Comparison of ENCODE assay signal across 8 cellular contexts in genomic region chr17:65794572-65794971, GRCh38.
DNase-seq lines count a peak whose midpoint lies in the region; ATAC-seq and TF ChIP-seq lines count a peak whose summit lies in the region.

No MANE protein-coding gene starts in this region.

- H2AFZ ChIP-seq in H9 (ENCODE audit: low read length), result no peak overlapping the region

- no peaks in the 10 kb centered on the region for H3K79me2 ChIP-seq in H9 (ENCODE audit: insufficient read depth, low read length)

- H2AK5ac ChIP-seq in H9 (ENCODE audit: insufficient read length, low read length), result no peak overlapping the region

- H3K4me2 ChIP-seq in H9 (ENCODE audit: insufficient read depth, insufficient read length, low read length), result no peak overlapping the region

- H4K5ac ChIP-seq in H9 (ENCODE audit: insufficient read length, low read depth, low read length), result no peak overlapping the region

- WGBS in H9 (ENCODE audit: extremely low coverage, insufficient read length, low lambda C conversion rate), result no CpG with 5 or more reads among the region's 5 CpGs
- WGBS in tibial nerve, 2 donors, result 69 to 70% methylated on average over 5 of the region's 5 CpGs

- H4K20me1 ChIP-seq in H9 (ENCODE audit: control insufficient read depth, insufficient read depth, insufficient read length), result no peaks in the 10 kb centered on the region

- TF ChIP-seq CTCF in H9 (conservative IDR thresholded peaks at IDR 0.05) (peak; percentile 76), tibial nerve (IDR thresholded peaks at IDR 0.05) (peak in 1 of 5 experiments; percentile 13)

- H3T11ph ChIP-seq in H9 (ENCODE audit: low read length), result no peak overlapping the region

- H3K4me1 ChIP-seq in H9 (ENCODE audit: insufficient read depth, low read length), result no peaks in the 10 kb centered on the region
- no peaks in the 10 kb centered on the region for H3K4me1 ChIP-seq in tibial nerve

- no peak overlapping the region for H3K4me3 ChIP-seq in tibial nerve

- no peaks in the 10 kb centered on the region for H3K36me3 Mint-ChIP-seq in H9 (ENCODE audit: insufficient read depth in 1 of 3, low read depth in 3 of 3)

- DNase-seq in AG20443 (ENCODE audit: low spot score) (peak; percentile 18), H9 (peak; percentile 59), SK-N-DZ (ENCODE audit: low spot score) (peak; percentile 36), kidney glomerular epithelial cell (lab: John Stamatoyannopoulos, UW) (peak; percentile 21), T-helper 9 cell (no peak), tibial nerve (ENCODE audit: low spot score in 2 of 2) (no peak)

- no peak overlapping the region for H3K27ac Mint-ChIP-seq in H9

- no peak overlapping the region for H3K4me3 Mint-ChIP-seq in H9

- H3K79me1 ChIP-seq in H9 (ENCODE audit: insufficient read depth, low read depth, low read length, poor library complexity, severe bottlenecking), result no peaks in the 10 kb centered on the region

- no peak for ATAC-seq in HG02852 (IDR thresholded peaks at IDR 0.05; ENCODE audit: unreplicated experiment)
- ATAC-seq in GM19351 (IDR thresholded peaks at IDR 0.05; ENCODE audit: unreplicated experiment), result no peak

- H4K8ac ChIP-seq in H9 (replicated peaks; ENCODE audit: insufficient read length, low read depth, low read length), result no peak overlapping the region

- H3K56ac ChIP-seq in H9 (ENCODE audit: insufficient read length, low read depth, low read length), result no peak overlapping the region

- H3K27me3 ChIP-seq in H9 (ENCODE audit: insufficient read depth, low read length) (no peaks in the 10 kb centered on the region), tibial nerve (no peaks in the 10 kb centered on the region)

- H2BK120ac ChIP-seq in H9 (ENCODE audit: low read depth, low read length, poor library complexity, severe bottlenecking), result no peak overlapping the region

- no peak overlapping the region for H4K91ac ChIP-seq in H9 (ENCODE audit: insufficient read length, low read depth, low read length)

- no peak overlapping the region for H3K14ac ChIP-seq in H9 (ENCODE audit: insufficient read depth, low read length)

- no peak for TF ChIP-seq EP300 in tibial nerve (IDR thresholded peaks at IDR 0.05)

- H3K9me3 ChIP-seq in H9 (ENCODE audit: control insufficient read depth, low read depth, low read length), result no peaks in the 10 kb centered on the region
- no peaks in the 10 kb centered on the region for H3K9me3 ChIP-seq in tibial nerve

- H3K27me3 Mint-ChIP-seq in H9 (ENCODE audit: low read depth), result no peaks in the 10 kb centered on the region; the same call in 1 of the 2 replicates

- no peaks in the 10 kb centered on the region for H3K9me3 Mint-ChIP-seq in H9

- H3K9ac ChIP-seq in H9 (ENCODE audit: extremely low read depth, insufficient read length, low read length), result no peak overlapping the region

- H3K4ac ChIP-seq in H9 (ENCODE audit: low read depth, low read length), result no peak overlapping the region

- H3K27ac ChIP-seq in H9 (ENCODE audit: insufficient read length, low read depth, low read length) (no peak overlapping the region), tibial nerve (no peak overlapping the region)

- no peak overlapping the region for H2BK12ac ChIP-seq in H9 (ENCODE audit: insufficient read length, low read depth, low read length)

- H3K18ac ChIP-seq in H9 (ENCODE audit: insufficient read length, low read depth, low read length), result no peak overlapping the region

- no peak for TF ChIP-seq POLR2A in tibial nerve (IDR thresholded peaks at IDR 0.05)

- no peak overlapping the region for H3K23ac ChIP-seq in H9 (ENCODE audit: insufficient read length, low read depth, low read length)

- H2BK20ac ChIP-seq in H9 (ENCODE audit: low read depth, low read length, poor library complexity, severe bottlenecking), result no peak overlapping the region

- H3K23me2 ChIP-seq in H9 (ENCODE audit: insufficient read length, low read depth, low read length, poor library complexity, severe bottlenecking), result no peaks in the 10 kb centered on the region

- H2BK5ac ChIP-seq in H9 (ENCODE audit: insufficient read length, low read length), result no peak overlapping the region

- H3K36me3 ChIP-seq in tibial nerve, result no peaks in the 10 kb centered on the region

- H3K4me1 Mint-ChIP-seq in H9, result peaks cover 15 to 17% of the 10 kb centered on the region in 2 experiments

- H2BK15ac ChIP-seq in H9 (ENCODE audit: low read depth, low read length), result no peak overlapping the region

Comparison
In these comparisons a context has a peak if more than half of its experiments do, and no peak if none do; other contexts are left out.
1. DNase-seq: peak in AG20443 (single experiment), H9 (single experiment), SK-N-DZ (single experiment) and kidney glomerular epithelial cell (single experiment); none in T-helper 9 cell (single experiment) and tibial nerve (0 of 2).